In the genomic region with DNA sequence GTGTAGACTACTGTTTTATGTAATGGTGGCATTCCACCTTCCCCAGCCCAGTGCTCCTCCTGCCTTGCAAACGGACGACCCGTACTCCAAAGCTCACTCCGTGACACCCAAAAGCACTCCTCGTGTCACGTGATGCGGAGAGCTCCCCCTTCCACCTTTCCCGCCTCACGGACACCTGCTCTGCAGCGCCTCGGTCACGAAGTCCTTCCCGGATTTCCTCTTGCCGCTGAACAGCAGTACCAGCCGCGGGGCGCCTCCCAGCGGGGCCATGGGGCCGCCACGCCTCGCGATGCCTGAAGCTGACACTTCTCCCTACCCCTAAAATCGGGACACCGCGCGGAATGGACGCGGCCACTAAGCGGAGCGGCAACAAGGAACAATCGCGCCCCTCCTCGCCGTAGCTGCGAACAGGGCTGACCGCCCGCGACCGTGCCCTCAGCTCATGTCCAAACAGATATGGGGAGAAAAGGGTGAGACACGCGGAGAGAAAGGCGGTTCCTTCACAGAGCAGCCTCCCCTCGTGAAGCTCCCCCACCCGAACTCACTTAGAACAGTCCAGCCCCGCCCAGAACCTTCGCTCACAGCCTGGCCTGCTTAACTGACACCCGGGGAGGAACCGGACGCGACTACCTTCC, we compare ENCODE assay signal across 7 cellular contexts. TPM values are rescaled to one million over a fixed set of nuclear protein-coding genes. Genes with fewer than 3 reads are reported as not detected.
A peak's percentile ranks its signal among the peaks of the same experiment; 100 is the strongest.
DNase-seq lines count a peak whose midpoint lies in the region; ATAC-seq, FAIRE-seq and TF ChIP-seq lines count a peak whose summit lies in the region.

Gene PMVK, minus strand, starts transcription at position 304 of the 635 bp plus-strand sequence. Its CDS starts 34 bp downstream, at position 270.

- H3K9ac ChIP-seq in astrocyte (ENCODE audit: low read length), result peak within 1 kb of the TSS; percentile 97

- peak within 1 kb of the TSS; percentile 99 for H3K27ac Mint-ChIP-seq in astrocyte (ENCODE audit: unreplicated experiment)

- peak within 1 kb of the TSS; percentile 100 for H3K27ac ChIP-seq in astrocyte (ENCODE audit: low read depth, low read length)

- no peaks in the 10 kb centered on the region for H4K20me1 ChIP-seq in astrocyte (ENCODE audit: insufficient read depth, low read length)

- no peaks in the 10 kb centered on the region for H3K9me3 ChIP-seq in astrocyte (ENCODE audit: insufficient read depth, low read depth, low read length)

- peaks cover 22% of the 10 kb centered on the region for H3K4me1 Mint-ChIP-seq in astrocyte (ENCODE audit: low read depth, unreplicated experiment)

- peak within 1 kb of the TSS; percentile 89 for H3K4me2 ChIP-seq in astrocyte (ENCODE audit: low read length)

- H3K4me3 ChIP-seq in astrocyte (ENCODE audit: insufficient read depth, low read depth, low read length), result peak within 1 kb of the TSS; percentile 77

- H3K9me3 Mint-ChIP-seq in astrocyte (ENCODE audit: unreplicated experiment), result no peaks in the 10 kb centered on the region

- no peaks in the 10 kb centered on the region for H3K36me3 ChIP-seq in astrocyte (ENCODE audit: insufficient read depth, low read length)

- no peaks in the 10 kb centered on the region for H3K27me3 Mint-ChIP-seq in astrocyte (ENCODE audit: low read depth, unreplicated experiment)

- H2AFZ ChIP-seq in astrocyte (ENCODE audit: low read depth, low read length), result peak within 1 kb of the TSS; percentile 99

- H3K4me1 ChIP-seq in astrocyte (ENCODE audit: insufficient read depth, low read length), result peaks cover 23% of the 10 kb centered on the region

- peak within 1 kb of the TSS; percentile 98 for H3K4me3 Mint-ChIP-seq in astrocyte (ENCODE audit: unreplicated experiment)

- TF ChIP-seq CTCF in astrocyte (IDR thresholded peaks at IDR 0.05; ENCODE audit: insufficient read depth, low read depth, low read length), result no peak

- H3K27me3 ChIP-seq in astrocyte (ENCODE audit: insufficient read depth, low read length), result no peaks in the 10 kb centered on the region

- DNase-seq in NCI-H187 treated with DMSO at 0.1 percent for 48 hours (lab: John Stamatoyannopoulos, UW), result peak; percentile 95
- peak; percentile 95 for DNase-seq in astrocyte (ENCODE audit: low read depth)
- peak; percentile 98 for DNase-seq in hepatic stellate cell (ENCODE audit: low spot score)
- DNase-seq in renal cortical epithelial cell (ENCODE audit: low read depth), result peak; percentile 80

- ATAC-seq in GM18499 (IDR thresholded peaks at IDR 0.05; ENCODE audit: insufficient read depth, unreplicated experiment), result peak; percentile 33
- peak; percentile 78 for ATAC-seq in HG02943 (IDR thresholded peaks at IDR 0.05; ENCODE audit: low read depth, unreplicated experiment)

- FAIRE-seq in astrocyte (lab: Jason Lieb, UNC), result no peak

- H3K36me3 Mint-ChIP-seq in astrocyte (ENCODE audit: low read depth, unreplicated experiment), result peaks cover 2% of the 10 kb centered on the region

- H3K79me2 ChIP-seq in astrocyte (ENCODE audit: insufficient read depth, low read length), result peaks cover 4% of the 10 kb centered on the region

- intact Hi-C loops in T-helper 2 cell treated with Interferon-gamma antibody and Interleukin-4, amounts not matched to agents 100 ng/mL and 5 ng/mL, for 36 hours (cut with micrococcal nuclease), result loop anchor here (1.0 to 10.0 kb wide), 9 partner anchors 19 to 377 kb away; partner anchors contain the start of genes ADAR, CKS1B, EFNA4 and FLAD1

RNA-seq across cellular contexts. Expression of gene PMVK, which starts in this region (rescaled TPM):
- 45.3 and 47.9 TPM in 2 replicates for total RNA-seq in T-helper 2 cell treated with Interferon-gamma antibody and Interleukin-4, amounts not matched to agents 100 ng/mL and 5 ng/mL, for 36 hours
- total RNA-seq in astrocyte (15.5 and 15.6 TPM in 2 replicates), renal cortical epithelial cell (4.0 and 8.8 TPM in 2 replicates)

Comparison
In these comparisons a context has a peak if more than half of its experiments do, and no peak if none do; other contexts are left out.
1. Peak in every context shown above with its lines: DNase-seq, ATAC-seq, H3K4me3 ChIP-seq and H3K27ac ChIP-seq.